Comparison of ENCODE assay signal across 8 cellular contexts in the genomic region with DNA sequence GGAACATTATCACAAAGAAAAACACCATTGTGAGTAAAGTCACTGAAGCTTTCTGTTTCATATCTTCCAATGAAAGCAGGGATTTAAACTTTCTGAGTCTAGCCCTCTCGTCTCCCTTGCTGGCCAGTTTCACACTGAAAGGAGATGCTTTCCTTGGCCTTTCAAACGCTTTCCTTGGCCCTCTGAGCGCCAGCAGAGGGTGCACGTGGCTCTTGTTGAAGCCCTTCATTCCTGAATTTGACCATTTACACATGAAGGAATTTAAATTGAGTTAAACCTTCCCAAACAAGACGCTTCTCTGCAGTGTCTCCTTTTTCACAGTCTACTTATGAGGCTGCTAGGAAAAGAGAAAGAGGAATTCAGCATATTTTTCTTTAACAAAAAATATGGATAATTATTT. TPM values are rescaled to one million over a fixed set of nuclear protein-coding genes. Genes with fewer than 3 reads are reported as not detected.
DNase-seq lines count a peak whose midpoint lies in the region; ATAC-seq and TF ChIP-seq lines count a peak whose summit lies in the region.

No MANE protein-coding gene starts in this region.

- H3K27me3 Mint-ChIP-seq in CD4-positive, alpha-beta T cell = peaks cover 13% of the 10 kb centered on the region

- no peak for ATAC-seq in CD4-positive, alpha-beta T cell (ENCODE audit: poor library complexity)
- ATAC-seq in left lobe of liver (peak; percentile 13), GM21737 (IDR thresholded peaks at IDR 0.05; ENCODE audit: unreplicated experiment) (no peak), GM19328 (IDR thresholded peaks at IDR 0.05; ENCODE audit: unreplicated experiment) (no peak), HG03460 (IDR thresholded peaks at IDR 0.05; ENCODE audit: unreplicated experiment) (no peak)

- no peaks in the 10 kb centered on the region for H3K36me3 Mint-ChIP-seq in CD4-positive, alpha-beta T cell (ENCODE audit: low read depth)

- 29 to 55% (median 29%) methylated on average over 5 of the region's 5 CpGs for WGBS in adipose tissue, 3 donors

- intact Hi-C loops in CD4-positive, alpha-beta T cell (cut with DNase I, micrococcal nuclease) = no loop called here

- no peaks in the 10 kb centered on the region for H3K9me3 Mint-ChIP-seq in CD4-positive, alpha-beta T cell

- no peak for TF ChIP-seq CTCF in CD4-positive, alpha-beta T cell (IDR thresholded peaks at IDR 0.05)

- peak overlapping the region; percentile 81 for H3K27ac Mint-ChIP-seq in CD4-positive, alpha-beta T cell

- no peaks in the 10 kb centered on the region for H3K9me3 ChIP-seq in CD4-positive, alpha-beta T cell (ENCODE audit: control insufficient read depth, low read length)

- H3K27ac ChIP-seq in CD4-positive, alpha-beta T cell (ENCODE audit: low read depth, low read length) = no peak overlapping the region
- H3K27ac ChIP-seq in adipose tissue (ENCODE audit: low read depth, low read length) = peak overlapping the region; percentile 46

- peaks cover 53% of the 10 kb centered on the region for H3K4me1 Mint-ChIP-seq in CD4-positive, alpha-beta T cell (ENCODE audit: low read depth)

- CTCF ChIA-PET in CD4-positive, alpha-beta T cell (lab: Charles Lee) = interaction anchor here (0.9 kb wide), 1 partner anchor 23 kb away, joined by 3 read pairs; no protein-coding TSS in a partner anchor

- no peaks in the 10 kb centered on the region for H3K27me3 ChIP-seq in CD4-positive, alpha-beta T cell (ENCODE audit: control insufficient read depth, insufficient read depth, low read length)

- H3K4me3 Mint-ChIP-seq in CD4-positive, alpha-beta T cell = no peak overlapping the region

- DNase-seq in CD4-positive, alpha-beta T cell = no peak
- DNase-seq in LHCN-M2 (ENCODE audit: low read depth) (peak; percentile 57), left lobe of liver (ENCODE audit: low spot score) (no peak), GM19240 (ENCODE audit: insufficient read length, low spot score) (no peak)

- POLR2A ChIA-PET in CD4-positive, alpha-beta T cell (lab: Charles Lee) = no interaction called here

RNA-seq across cellular contexts. Expression of gene NNMT, which starts 21.5 kb away (rescaled TPM):
- total RNA-seq in CD4-positive, alpha-beta T cell = not detected
- 759 and 1,139 TPM in 2 replicates for total RNA-seq in LHCN-M2 (2014; rRNA removed)
- 1,047 TPM for polyA plus RNA-seq in LHCN-M2 (2012)
- 1,000 to 10,000 TPM in 2 of 3 donors, 10 to 100 TPM in 1; 93.2 to 1,953 (median 1,163) TPM for polyA plus RNA-seq in adipose tissue
- total RNA-seq in left lobe of liver = 588 TPM

Comparison
In these comparisons a context has a peak if more than half of its experiments do, and no peak if none do; other contexts are left out.
1. RNA of gene NNMT, which starts 21.5 kb away (total RNA-seq): 759 to 1,139 TPM in LHCN-M2 and 588 TPM in left lobe of liver (single experiment); not detected in CD4-positive, alpha-beta T cell; every median in the first group is over 100 times any median in the second.